Comparison of ENCODE assay signal across 18 cellular contexts in the genomic region with DNA sequence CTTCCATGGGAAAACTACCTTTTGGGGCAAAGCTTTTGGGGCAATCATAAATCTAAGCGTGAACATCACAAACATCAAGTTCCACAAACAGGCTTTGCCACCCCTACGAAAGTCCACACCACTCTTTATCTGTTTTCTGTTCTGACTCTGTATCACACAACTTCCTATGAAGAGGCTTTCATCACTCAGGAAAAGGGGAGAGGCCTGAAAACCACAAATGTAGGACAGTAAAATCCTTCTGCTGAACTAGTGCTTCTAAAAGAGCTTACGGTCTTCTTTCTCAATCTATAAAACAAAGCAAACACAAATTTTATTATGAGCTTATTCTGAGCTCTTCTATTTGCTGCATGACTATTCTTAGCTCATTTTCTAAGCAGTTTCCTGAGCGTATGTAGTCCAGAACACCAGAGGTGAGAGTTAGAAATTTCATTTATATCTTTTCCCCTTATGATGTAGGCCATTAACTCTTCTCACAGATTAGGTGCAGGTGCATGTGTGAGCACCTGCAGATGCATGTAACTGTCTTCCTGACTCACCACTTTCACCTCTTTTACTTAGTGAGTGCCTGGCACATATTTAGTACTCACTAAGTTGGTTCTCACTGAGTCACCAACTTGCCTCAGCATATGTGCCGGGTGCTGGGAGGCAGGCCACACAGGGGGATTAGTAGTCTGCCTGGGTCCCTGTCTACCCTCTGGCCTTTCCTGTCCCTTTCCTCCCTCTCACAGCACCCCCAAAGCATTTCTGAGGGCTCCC. TPM values are rescaled to one million over a fixed set of nuclear protein-coding genes. Genes with fewer than 3 reads are reported as not detected.
DNase-seq lines count a peak whose midpoint lies in the region; ATAC-seq and TF ChIP-seq lines count a peak whose summit lies in the region.
"Had no signal": no experiment of that assay in that cellular context is flagged by ENCODE, and none has a peak within 500 bp of the region (broad histone marks: within the 10 kb centered on the region; RNA-seq: fewer than 3 reads in every experiment).

No MANE protein-coding gene starts in this region.

- no peak for DNase-seq in CD14-positive monocyte (ENCODE audit: low spot score)
- peak; percentile 91 to 92 for DNase-seq in Kasumi-1 (lab: John Stamatoyannopoulos, UW)
- peak; percentile 21 for DNase-seq in kidney tubule cell (ENCODE audit: low spot score)
- no peak for DNase-seq in spleen
- no peak for DNase-seq in neural progenitor cell (ENCODE audit: low spot score)
- DNase-seq in stimulated activated CD4-positive, alpha-beta T cell treated with anti-CD3 and anti-CD28 coated beads, Interleukin-1b, Interleukin-23, amount 100 ng/mL, for 48 hours: no peak
- DNase-seq: activated B cell treated with CpG ODN at 0.5 μM for 24 hours; glutamatergic neuron; HCEC 1CT; kidney glomerular epithelial cell; NCI-H510A; stimulated activated CD4-positive, alpha-beta T cell treated with anti-CD3 and anti-CD28 coated beads, Interleukin-4, amount 100 ng/mL, for 24 hours; stimulated activated naive CD4-positive, alpha-beta T cell had no signal

- H3K9me3 ChIP-seq in SU-DHL-6 (ENCODE audit: insufficient read depth, low read length): no peaks in the 10 kb centered on the region
- H3K9me3 ChIP-seq in spleen: no peaks in the 10 kb centered on the region
- no peaks in the 10 kb centered on the region for H3K9me3 ChIP-seq in neural progenitor cell (ENCODE audit: low read depth)

- H3K9me3 Mint-ChIP-seq in CD14-positive monocyte (no peaks in the 10 kb centered on the region), neural progenitor cell (no peaks in the 10 kb centered on the region)
- H3K9me3 Mint-ChIP-seq: activated B cell treated with CpG ODN at 0.5 μM for 24 hours had no signal

- ATAC-seq in HG02763 (IDR thresholded peaks at IDR 0.05; ENCODE audit: unreplicated experiment): no peak

- intact Hi-C loops in CD14-positive monocyte (cut with micrococcal nuclease) (loop anchor here in 1 of 2 donors (2.0 to 10.0 kb wide), 4 partner anchors 59 to 1773 kb away; a partner anchor contains a TSS), spleen (cut with DNase I; ENCODE audit: low total_unique reads) (loop anchor here (5.0 kb wide), 1 partner anchor 70 kb away; no protein-coding TSS in a partner anchor)

- H3K4me3 Mint-ChIP-seq in CD14-positive monocyte (peak overlapping the region; percentile 63 to 80), neural progenitor cell (no peak overlapping the region)
- H3K4me3 Mint-ChIP-seq: activated B cell treated with CpG ODN at 0.5 μM for 24 hours had no signal

- TF ChIP-seq POLR2A in spleen (IDR thresholded peaks at IDR 0.05): no peak

- H3K27ac Mint-ChIP-seq in CD14-positive monocyte (peak overlapping the region; percentile 78 to 92 (median 90)), neural progenitor cell (no peak overlapping the region)
- H3K27ac Mint-ChIP-seq: activated B cell treated with CpG ODN at 0.5 μM for 24 hours had no signal

- H3K4me3 ChIP-seq in SU-DHL-6 (ENCODE audit: insufficient read depth, low read length, poor library complexity, severe bottlenecking) (no peak overlapping the region), spleen (no peak overlapping the region), neural progenitor cell (no peak overlapping the region)
- H3K4me3 ChIP-seq: cardiac muscle cell had no signal

- H3K79me2 ChIP-seq in SU-DHL-6 (ENCODE audit: insufficient read depth, low read length): no peaks in the 10 kb centered on the region
- H3K79me2 ChIP-seq in neural progenitor cell (ENCODE audit: low read depth): no peaks in the 10 kb centered on the region

- H3K36me3 ChIP-seq in SU-DHL-6 (ENCODE audit: low read length): no peaks in the 10 kb centered on the region
- peaks cover 0 to 68% (median 30%) of the 10 kb centered on the region in 6 donors for H3K36me3 ChIP-seq in spleen
- no peaks in the 10 kb centered on the region for H3K36me3 ChIP-seq in neural progenitor cell
- H3K36me3 ChIP-seq: cardiac muscle cell had no signal

- peaks cover 47% of the 10 kb centered on the region for H3K4me1 Mint-ChIP-seq in CD14-positive monocyte
- no peaks in the 10 kb centered on the region for H3K4me1 Mint-ChIP-seq in neural progenitor cell
- H3K4me1 Mint-ChIP-seq: activated B cell treated with CpG ODN at 0.5 μM for 24 hours had no signal

- H3K4me1 ChIP-seq in spleen (peaks cover 0 to 37% (median 8%) of the 10 kb centered on the region in 6 donors), neural progenitor cell (no peaks in the 10 kb centered on the region)

- no peaks in the 10 kb centered on the region for H3K27me3 Mint-ChIP-seq in CD14-positive monocyte (ENCODE audit: low read depth in 3 of 3)
- no peaks in the 10 kb centered on the region for H3K27me3 Mint-ChIP-seq in neural progenitor cell (ENCODE audit: insufficient read depth, low read depth)
- H3K27me3 Mint-ChIP-seq: activated B cell treated with CpG ODN at 0.5 μM for 24 hours had no signal

- H3K36me3 Mint-ChIP-seq in CD14-positive monocyte (peaks cover 41 to 54% of the 10 kb centered on the region in 2 donors), neural progenitor cell (no peaks in the 10 kb centered on the region)

- peaks cover 19% of the 10 kb centered on the region for H3F3A ChIP-seq in SU-DHL-6 (ENCODE audit: insufficient read depth)
- H3F3A ChIP-seq in neural progenitor cell (ENCODE audit: low read depth): no peaks in the 10 kb centered on the region

- H3K9me2 ChIP-seq in SU-DHL-6 (replicated peaks; ENCODE audit: insufficient read depth, low read length): no peaks in the 10 kb centered on the region

- H3K4me2 ChIP-seq in SU-DHL-6 (ENCODE audit: low read depth, low read length, poor library complexity, severe bottlenecking): peak overlapping the region; percentile 42
- H3K4me2 ChIP-seq in neural progenitor cell: no peak overlapping the region

- no peaks in the 10 kb centered on the region for H4K20me1 ChIP-seq in SU-DHL-6 (ENCODE audit: low read depth, low read length)
- no peaks in the 10 kb centered on the region for H4K20me1 ChIP-seq in neural progenitor cell (ENCODE audit: low read depth)

- H3K27ac ChIP-seq in SU-DHL-6 (ENCODE audit: low read depth, low read length): peak overlapping the region; percentile 80
- peak overlapping the region in 3 of 8 donors; percentile 12 to 29 (median 21) for H3K27ac ChIP-seq in spleen
- H3K27ac ChIP-seq in neural progenitor cell: no peak overlapping the region
- H3K27ac ChIP-seq: C4-2B, cardiac muscle cell had no signal

- H3K9ac ChIP-seq in SU-DHL-6 (ENCODE audit: low read length): peak overlapping the region; percentile 5; the same call in 1 of the 2 replicates
- H3K9ac ChIP-seq in neural progenitor cell: no peak overlapping the region

- TF ChIP-seq CTCF in CD14-positive monocyte (IDR thresholded peaks at IDR 0.05) (no peak), SU-DHL-6 (IDR thresholded peaks at IDR 0.05; ENCODE audit: insufficient read depth, low read length, poor library complexity, severe bottlenecking) (no peak), spleen (IDR thresholded peaks at IDR 0.05 in 8 of 11, conservative IDR thresholded peaks at IDR 0.05 in 3 of 11) (no peak), neural progenitor cell (IDR thresholded peaks at IDR 0.05) (no peak)

- H3K27me3 ChIP-seq in SU-DHL-6 (ENCODE audit: low read length): no peaks in the 10 kb centered on the region
- no peaks in the 10 kb centered on the region for H3K27me3 ChIP-seq in spleen (replicated peaks in 1 of 7)
- no peaks in the 10 kb centered on the region for H3K27me3 ChIP-seq in neural progenitor cell
- H3K27me3 ChIP-seq: cardiac muscle cell had no signal

- WGBS in spleen, 5 donors: 44 to 68% (median 51%) methylated on average over 5 of the region's 5 CpGs

- H2AFZ ChIP-seq in SU-DHL-6 (ENCODE audit: low read depth, low read length, severe bottlenecking) (no peak overlapping the region), neural progenitor cell (replicated peaks) (no peak overlapping the region)

RNA-seq across cellular contexts. Expression of a gene that starts 32.9 kb away (rescaled TPM):
- polyA plus RNA-seq in CD14-positive monocyte (not detected), spleen (under 1 TPM; 0.23 to 0.64 (median 0.48) TPM)
- total RNA-seq in spleen (1 to 10 TPM in 2 of 7 donors, under 1 TPM in 5; 0.23 to 3.5 (median 0.39) TPM), neural progenitor cell (ENCODE audit: low replicate concordance) (0.03 and 0.04 TPM in 2 replicates)
- total RNA-seq: cardiac muscle cell, G401 had no signal

RNA-seq across cellular contexts. Expression of a gene that starts 58.6 kb away (rescaled TPM):
- polyA plus RNA-seq in CD14-positive monocyte (10 to 100 TPM; 24.1 to 29.1 TPM), spleen (10 to 100 TPM in 2 of 3 donors, 1 to 10 TPM in 1; 9.3 to 14.3 (median 12.6) TPM)
- total RNA-seq in spleen (10 to 100 TPM; 40.3 to 90.8 (median 49.9) TPM), neural progenitor cell (ENCODE audit: low replicate concordance) (18.6 and 24.0 TPM in 2 replicates)

Comparison
In these comparisons a context has a peak if more than half of its experiments do, and no peak if none do; other contexts are left out.
1. DNase-seq: peak in Kasumi-1 (2 of 2) and kidney tubule cell (single experiment); none in CD14-positive monocyte (single experiment), spleen (single experiment), neural progenitor cell (single experiment) and stimulated activated CD4-positive, alpha-beta T cell treated with anti-CD3 and anti-CD28 coated beads, Interleukin-1b, Interleukin-23, amount 100 ng/mL, for 48 hours (single experiment).